9 cellular contexts compared by ENCODE assay signal in genomic region chr19:38650180-38650775, GRCh38. TPM values are rescaled to one million over a fixed set of nuclear protein-coding genes. Genes with fewer than 3 reads are reported as not detected.
A peak's percentile ranks its signal among the peaks of the same experiment; 100 is the strongest.
DNase-seq lines count a peak whose midpoint lies in the region.
"Had no signal": no experiment of that assay in that cellular context is flagged by ENCODE, and none has a peak within 500 bp of the region (broad histone marks: within the 10 kb centered on the region; RNA-seq: fewer than 3 reads in every experiment).

No MANE protein-coding gene starts in this region.

- no peaks in the 10 kb centered on the region for H3K9me3 Mint-ChIP-seq in T-helper 2 cell treated with Interferon-gamma antibody and Interleukin-4, amounts not matched to agents 5 μg/mL and 100 μg/mL, for 36 hours
- H3K9me3 Mint-ChIP-seq in activated T-helper 1 cell treated with anti-CD3 and anti-CD28 coated beads, Interleukin-12 subunit alpha, Interleukin-12 subunit beta, Interleukin-2, Interleukin-4 antibody, amounts not matched to agents 30 ng/mL and 10 ng/mL and 1 ng/mL, durations not matched to agents 14 hours and 24 hours and 36 hours: no peaks in the 10 kb centered on the region

- H3K9me3 ChIP-seq in iPS-20b (ENCODE audit: insufficient read depth, low read depth, low read length): no peaks in the 10 kb centered on the region

- no peaks in the 10 kb centered on the region for H3K27me3 ChIP-seq in iPS-20b (ENCODE audit: insufficient read depth, low read length)

- H3K27ac ChIP-seq in iPS-20b (ENCODE audit: low read length) (no peak overlapping the region), substantia nigra (ENCODE audit: low read depth, low read length, poor library complexity, severe bottlenecking) (peak overlapping the region; percentile 91)

- no peaks in the 10 kb centered on the region for H3K36me3 ChIP-seq in iPS-20b (ENCODE audit: insufficient read depth, low read depth, low read length)

- DNase-seq in T-helper 2 cell treated with Interferon-gamma antibody and Interleukin-4, amounts not matched to agents 5 μg/mL and 100 μg/mL, for 36 hours (ENCODE audit: low spot score): no peak
- DNase-seq in T-helper 2 cell (no peak), substantia nigra (lab: John Stamatoyannopoulos, UW) (no peak), MV-4-11 (lab: John Stamatoyannopoulos, UW) (no peak), NCI-H510A treated with DMSO at 0.1 percent for 48 hours (lab: John Stamatoyannopoulos, UW) (no peak)
- no peak for DNase-seq in activated T-helper 1 cell treated with anti-CD3 and anti-CD28 coated beads, Interleukin-12 subunit alpha, Interleukin-12 subunit beta, Interleukin-2, Interleukin-4 antibody, amounts not matched to agents 30 ng/mL and 10 ng/mL and 1 ng/mL, durations not matched to agents 14 hours and 24 hours and 36 hours (ENCODE audit: low spot score)
- DNase-seq in stimulated activated CD4-positive, alpha-beta T cell treated with anti-CD3 and anti-CD28 coated beads, Interleukin-1b, Interleukin-23, amount 100 ng/mL, for 48 hours: no peak
- DNase-seq: activated CD4-positive, CD25-positive, alpha-beta regulatory T cell had no signal

- peak overlapping the region; percentile 99 for H3K4me3 Mint-ChIP-seq in T-helper 2 cell treated with Interferon-gamma antibody and Interleukin-4, amounts not matched to agents 5 μg/mL and 100 μg/mL, for 36 hours
- H3K4me3 Mint-ChIP-seq in activated T-helper 1 cell treated with anti-CD3 and anti-CD28 coated beads, Interleukin-12 subunit alpha, Interleukin-12 subunit beta, Interleukin-2, Interleukin-4 antibody, amounts not matched to agents 30 ng/mL and 10 ng/mL and 1 ng/mL, durations not matched to agents 14 hours and 24 hours and 36 hours: peak overlapping the region; percentile 94

- no peaks in the 10 kb centered on the region for H3K27me3 Mint-ChIP-seq in T-helper 2 cell treated with Interferon-gamma antibody and Interleukin-4, amounts not matched to agents 5 μg/mL and 100 μg/mL, for 36 hours (ENCODE audit: low read depth)
- H3K27me3 Mint-ChIP-seq in activated T-helper 1 cell treated with anti-CD3 and anti-CD28 coated beads, Interleukin-12 subunit alpha, Interleukin-12 subunit beta, Interleukin-2, Interleukin-4 antibody, amounts not matched to agents 30 ng/mL and 10 ng/mL and 1 ng/mL, durations not matched to agents 14 hours and 24 hours and 36 hours (ENCODE audit: insufficient read depth): no peaks in the 10 kb centered on the region

- intact Hi-C loops in activated T-helper 1 cell treated with anti-CD3 and anti-CD28 coated beads, Interleukin-12 subunit alpha, Interleukin-12 subunit beta, Interleukin-2, Interleukin-4 antibody, amounts not matched to agents 30 ng/mL and 10 ng/mL and 1 ng/mL, durations not matched to agents 14 hours and 24 hours and 36 hours (cut with micrococcal nuclease): no loop called here

- H3K36me3 Mint-ChIP-seq in T-helper 2 cell treated with Interferon-gamma antibody and Interleukin-4, amounts not matched to agents 5 μg/mL and 100 μg/mL, for 36 hours (ENCODE audit: low read depth): peaks cover 40% of the 10 kb centered on the region
- peaks cover 23% of the 10 kb centered on the region for H3K36me3 Mint-ChIP-seq in activated T-helper 1 cell treated with anti-CD3 and anti-CD28 coated beads, Interleukin-12 subunit alpha, Interleukin-12 subunit beta, Interleukin-2, Interleukin-4 antibody, amounts not matched to agents 30 ng/mL and 10 ng/mL and 1 ng/mL, durations not matched to agents 14 hours and 24 hours and 36 hours (ENCODE audit: low read depth)

- peak overlapping the region; percentile 94 for H3K4me3 ChIP-seq in iPS-20b (ENCODE audit: low read length)

- H3K4me1 ChIP-seq in iPS-20b (ENCODE audit: insufficient read depth, low read length): peaks cover 37% of the 10 kb centered on the region

- peaks cover 49% of the 10 kb centered on the region for H3K4me1 Mint-ChIP-seq in T-helper 2 cell treated with Interferon-gamma antibody and Interleukin-4, amounts not matched to agents 5 μg/mL and 100 μg/mL, for 36 hours (ENCODE audit: low read depth)
- H3K4me1 Mint-ChIP-seq in activated T-helper 1 cell treated with anti-CD3 and anti-CD28 coated beads, Interleukin-12 subunit alpha, Interleukin-12 subunit beta, Interleukin-2, Interleukin-4 antibody, amounts not matched to agents 30 ng/mL and 10 ng/mL and 1 ng/mL, durations not matched to agents 14 hours and 24 hours and 36 hours (ENCODE audit: low read depth): peaks cover 59% of the 10 kb centered on the region

- H3K27ac Mint-ChIP-seq in T-helper 2 cell treated with Interferon-gamma antibody and Interleukin-4, amounts not matched to agents 5 μg/mL and 100 μg/mL, for 36 hours: peak overlapping the region; percentile 52
- H3K27ac Mint-ChIP-seq in activated T-helper 1 cell treated with anti-CD3 and anti-CD28 coated beads, Interleukin-12 subunit alpha, Interleukin-12 subunit beta, Interleukin-2, Interleukin-4 antibody, amounts not matched to agents 30 ng/mL and 10 ng/mL and 1 ng/mL, durations not matched to agents 14 hours and 24 hours and 36 hours: peak overlapping the region; percentile 58

- peak overlapping the region; percentile 94; the same call in 1 of the 2 replicates for H3K9ac ChIP-seq in iPS-20b (ENCODE audit: low read depth, low read length)

RNA-seq across cellular contexts. Expression of gene ACTN4, which starts 2.8 kb away (rescaled TPM):
- 281 and 287 TPM in 2 replicates for total RNA-seq in activated T-helper 1 cell treated with anti-CD3 and anti-CD28 coated beads, Interleukin-12 subunit alpha, Interleukin-12 subunit beta, Interleukin-2, Interleukin-4 antibody, amounts not matched to agents 30 ng/mL and 10 ng/mL and 1 ng/mL, durations not matched to agents 14 hours and 24 hours and 36 hours

RNA-seq across cellular contexts. Expression of gene EIF3K, which starts 31.3 kb away (rescaled TPM):
- total RNA-seq in activated T-helper 1 cell treated with anti-CD3 and anti-CD28 coated beads, Interleukin-12 subunit alpha, Interleukin-12 subunit beta, Interleukin-2, Interleukin-4 antibody, amounts not matched to agents 30 ng/mL and 10 ng/mL and 1 ng/mL, durations not matched to agents 14 hours and 24 hours and 36 hours: 309 and 326 TPM in 2 replicates

RNA-seq across cellular contexts. Expression of gene MAP4K1, which starts 32.5 kb away (rescaled TPM):
- total RNA-seq in activated T-helper 1 cell treated with anti-CD3 and anti-CD28 coated beads, Interleukin-12 subunit alpha, Interleukin-12 subunit beta, Interleukin-2, Interleukin-4 antibody, amounts not matched to agents 30 ng/mL and 10 ng/mL and 1 ng/mL, durations not matched to agents 14 hours and 24 hours and 36 hours: 159 and 182 TPM in 2 replicates
